Comparison of ENCODE assay signal across 1 cellular context in the genomic region with DNA sequence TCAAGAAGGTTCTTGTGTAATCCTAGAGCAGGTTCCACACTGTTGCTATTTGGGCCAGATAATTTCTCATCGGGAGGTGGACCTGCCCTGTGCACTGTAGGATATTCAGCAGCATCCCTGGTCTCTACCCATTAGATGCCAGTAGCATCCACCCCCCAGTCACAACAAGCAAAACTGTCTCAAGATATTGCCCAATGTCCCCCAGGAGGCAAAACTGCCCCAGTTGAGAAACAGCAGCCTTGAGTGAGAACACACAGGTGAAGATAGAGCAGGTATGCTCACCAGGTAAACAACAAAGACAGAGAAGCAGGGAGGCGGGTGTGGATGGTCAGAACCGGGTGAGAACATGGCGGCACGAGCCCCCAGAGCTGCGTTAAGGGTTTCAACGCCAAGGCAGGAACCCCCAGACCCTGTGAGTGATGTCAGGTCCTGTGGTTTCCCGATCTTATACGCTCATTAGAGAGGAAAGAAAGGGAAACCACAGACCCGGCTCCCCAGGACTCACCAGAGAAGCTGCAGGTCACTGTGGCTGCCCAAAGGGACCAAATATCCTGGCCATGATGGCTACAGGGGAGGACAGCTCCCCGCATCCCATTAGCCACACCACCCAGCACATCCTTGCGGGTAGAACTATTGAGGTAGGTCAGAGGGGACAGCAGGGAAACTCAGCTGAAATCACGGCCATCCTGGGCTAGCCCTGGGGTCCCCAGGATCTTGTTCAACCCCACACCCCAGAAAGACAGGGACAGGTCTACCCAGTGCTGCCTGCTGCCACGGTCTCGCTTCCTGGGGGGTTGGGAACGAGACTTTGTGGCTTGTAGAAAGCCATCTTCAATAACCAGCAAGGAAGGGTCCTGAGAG.
TF ChIP-seq lines count a peak whose summit lies in the region.

No MANE protein-coding gene starts in this region.

TF ChIP-seq in H1, 55 proteins besides CTCF, POLR2A, EP300 and RAD21 (continued from another document):
- TF ChIP-seq, protein P1, sequence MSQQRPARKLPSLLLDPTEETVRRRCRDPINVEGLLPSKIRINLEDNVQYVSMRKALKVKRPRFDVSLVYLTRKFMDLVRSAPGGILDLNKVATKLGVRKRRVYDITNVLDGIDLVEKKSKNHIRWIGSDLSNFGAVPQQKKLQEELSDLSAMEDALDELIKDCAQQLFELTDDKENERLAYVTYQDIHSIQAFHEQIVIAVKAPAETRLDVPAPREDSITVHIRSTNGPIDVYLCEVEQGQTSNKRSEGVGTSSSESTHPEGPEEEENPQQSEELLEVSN (IDR thresholded peaks at IDR 0.05) = no peak
